Comparison of ENCODE assay signal across 15 cellular contexts in the genomic region with DNA sequence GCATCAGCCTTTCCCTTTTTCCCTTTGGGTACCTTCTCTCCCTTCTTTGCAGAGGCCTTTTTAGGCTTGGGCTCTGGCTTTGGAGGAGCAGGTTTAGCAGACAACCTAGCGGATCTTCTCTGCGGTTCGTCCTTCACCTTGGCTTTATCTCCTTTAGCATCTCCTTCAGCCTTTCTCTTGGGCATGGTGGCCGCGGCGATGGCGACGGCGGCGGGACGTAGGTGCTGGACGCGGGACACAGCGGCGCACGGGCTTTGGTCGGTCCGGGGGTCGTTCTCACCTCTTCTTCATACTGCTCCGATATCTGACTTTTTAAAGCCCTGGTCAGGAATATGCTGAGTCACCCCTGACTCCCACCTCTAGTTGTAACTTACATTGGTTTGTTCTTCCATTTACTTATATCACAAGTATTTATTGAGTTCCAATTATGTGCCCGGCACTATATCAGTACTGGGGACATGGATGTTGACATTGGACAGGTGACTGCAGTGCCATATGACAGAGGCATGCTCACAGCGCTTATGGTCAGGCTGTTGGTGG. TPM values are rescaled to one million over a fixed set of nuclear protein-coding genes. Genes with fewer than 3 reads are reported as not detected.
DNase-seq lines count a peak whose midpoint lies in the region; ATAC-seq, FAIRE-seq and TF ChIP-seq lines count a peak whose summit lies in the region.
"Had no signal": no experiment of that assay in that cellular context is flagged by ENCODE, and none has a peak within 500 bp of the region (broad histone marks: within the 10 kb centered on the region; RNA-seq: fewer than 3 reads in every experiment).

No MANE protein-coding gene starts in this region.

- no peaks in the 10 kb centered on the region for H3K36me3 Mint-ChIP-seq in activated CD4-positive, alpha-beta T cell treated with anti-CD3 and anti-CD28 coated beads for 36 hours (ENCODE audit: low read depth)
- no peaks in the 10 kb centered on the region for H3K36me3 Mint-ChIP-seq in activated CD4-positive, alpha-beta T cell treated with anti-CD3 and anti-CD28 coated beads, Interleukin-2, amount 10 ng/mL, durations not matched to agents 7 days and 5 days (ENCODE audit: low read depth)
- H3K36me3 Mint-ChIP-seq in WTC11, result no peaks in the 10 kb centered on the region
- H3K36me3 Mint-ChIP-seq in naive B cell, result no peaks in the 10 kb centered on the region

- no peak for DNase-seq in activated CD4-positive, alpha-beta T cell treated with anti-CD3 and anti-CD28 coated beads for 36 hours
- DNase-seq in activated CD4-positive, alpha-beta T cell treated with anti-CD3 and anti-CD28 coated beads, Interleukin-2, amount 10 ng/mL, durations not matched to agents 7 days and 5 days, result no peak
- no peak for DNase-seq in A549 (ENCODE audit: low read depth in 1 of 2, low spot score in 1 of 2)
- DNase-seq in WTC11 (ENCODE audit: low spot score), result no peak
- DNase-seq in naive B cell, result no peak
- DNase-seq in SKM-1 treated with dmso at 0.1 percent for 144 hours (lab: John Stamatoyannopoulos, UW; ENCODE audit: unreplicated experiment), result no peak
- DNase-seq in adrenal gland, result no peak
- DNase-seq: NCI-H1436, NCI-H2029 treated with DMSO at 0.1 percent for 48 hours, NCI-H510A, NCI-H82 had no signal

- no peaks in the 10 kb centered on the region for H3K9me3 Mint-ChIP-seq in activated CD4-positive, alpha-beta T cell treated with anti-CD3 and anti-CD28 coated beads for 36 hours (ENCODE audit: low read depth)
- no peaks in the 10 kb centered on the region for H3K9me3 Mint-ChIP-seq in activated CD4-positive, alpha-beta T cell treated with anti-CD3 and anti-CD28 coated beads, Interleukin-2, amount 10 ng/mL, durations not matched to agents 7 days and 5 days
- H3K9me3 Mint-ChIP-seq in WTC11 (no peaks in the 10 kb centered on the region), naive B cell (peaks cover 0 to 2% (median 0%) of the 10 kb centered on the region in 7 donors)

- no peaks in the 10 kb centered on the region for H3K36me3 ChIP-seq in adrenal gland (replicated peaks in 1 of 2)
- H3K36me3 ChIP-seq: BLaER1 treated with 17β-estradiol and CSF1 and Interleukin-3, amounts not matched to agents 10 nM and 100 nM; HAP-1 had no signal

- H3K4me3 Mint-ChIP-seq in activated CD4-positive, alpha-beta T cell treated with anti-CD3 and anti-CD28 coated beads for 36 hours, result no peak overlapping the region
- no peak overlapping the region for H3K4me3 Mint-ChIP-seq in activated CD4-positive, alpha-beta T cell treated with anti-CD3 and anti-CD28 coated beads, Interleukin-2, amount 10 ng/mL, durations not matched to agents 7 days and 5 days
- no peak overlapping the region for H3K4me3 Mint-ChIP-seq in WTC11
- peak overlapping the region in 1 of 8 donors; percentile 9 for H3K4me3 Mint-ChIP-seq in naive B cell

- no peaks in the 10 kb centered on the region for H3K27me3 ChIP-seq in adrenal gland
- H3K27me3 ChIP-seq: BLaER1 treated with 17β-estradiol and CSF1 and Interleukin-3, amounts not matched to agents 10 nM and 100 nM had no signal

- no peak for TF ChIP-seq RAD21 in A549 (conservative IDR thresholded peaks at IDR 0.05 in 1 of 2, IDR thresholded peaks at IDR 0.05 in 1 of 2)

- POLR2A ChIA-PET in activated CD4-positive, alpha-beta T cell treated with anti-CD3 and anti-CD28 coated beads for 36 hours (lab: Charles Lee), result no interaction called here
- POLR2A ChIA-PET in activated CD4-positive, alpha-beta T cell treated with anti-CD3 and anti-CD28 coated beads, Interleukin-2, amount 10 ng/mL, durations not matched to agents 7 days and 5 days (lab: Charles Lee), result no interaction called here
- POLR2A ChIA-PET in A549 (lab: Yijun Ruan, JAX), result no interaction called here
- POLR2A ChIA-PET in WTC11 (lab: Charles Lee), result no interaction called here

- peak overlapping the region; percentile 34 for H3K27ac Mint-ChIP-seq in activated CD4-positive, alpha-beta T cell treated with anti-CD3 and anti-CD28 coated beads for 36 hours
- no peak overlapping the region for H3K27ac Mint-ChIP-seq in activated CD4-positive, alpha-beta T cell treated with anti-CD3 and anti-CD28 coated beads, Interleukin-2, amount 10 ng/mL, durations not matched to agents 7 days and 5 days
- H3K27ac Mint-ChIP-seq in WTC11 (peak overlapping the region; percentile 4; the same call in 1 of the 2 replicates), naive B cell (peak overlapping the region in 5 of 6 donors; percentile 61 to 97 (median 88))

- peaks cover 6% of the 10 kb centered on the region for H3K4me1 Mint-ChIP-seq in activated CD4-positive, alpha-beta T cell treated with anti-CD3 and anti-CD28 coated beads for 36 hours
- peaks cover 8% of the 10 kb centered on the region for H3K4me1 Mint-ChIP-seq in activated CD4-positive, alpha-beta T cell treated with anti-CD3 and anti-CD28 coated beads, Interleukin-2, amount 10 ng/mL, durations not matched to agents 7 days and 5 days
- peaks cover 5% of the 10 kb centered on the region; the same call in 1 of the 2 replicates for H3K4me1 Mint-ChIP-seq in WTC11
- peaks cover 16 to 55% (median 30%) of the 10 kb centered on the region in 3 donors for H3K4me1 Mint-ChIP-seq in naive B cell

- no peaks in the 10 kb centered on the region for H3K27me3 Mint-ChIP-seq in activated CD4-positive, alpha-beta T cell treated with anti-CD3 and anti-CD28 coated beads for 36 hours
- no peaks in the 10 kb centered on the region for H3K27me3 Mint-ChIP-seq in activated CD4-positive, alpha-beta T cell treated with anti-CD3 and anti-CD28 coated beads, Interleukin-2, amount 10 ng/mL, durations not matched to agents 7 days and 5 days
- H3K27me3 Mint-ChIP-seq in WTC11 (ENCODE audit: low read depth), result peaks cover 2% of the 10 kb centered on the region; the same call in 1 of the 2 replicates
- H3K27me3 Mint-ChIP-seq in naive B cell, result no peaks in the 10 kb centered on the region

- H3K9me3 ChIP-seq in A549, result no peaks in the 10 kb centered on the region
- H3K9me3 ChIP-seq in adrenal gland (replicated peaks in 1 of 3), result no peaks in the 10 kb centered on the region
- H3K9me3 ChIP-seq: BLaER1 treated with 17β-estradiol and CSF1 and Interleukin-3, amounts not matched to agents 10 nM and 100 nM; HAP-1 had no signal

- no peaks in the 10 kb centered on the region for H3K4me1 ChIP-seq in A549
- peaks cover 5 to 6% of the 10 kb centered on the region in 2 donors for H3K4me1 ChIP-seq in adrenal gland (replicated peaks in 1 of 2)

- H3K4me2 ChIP-seq in A549, result no peak overlapping the region
- H3K4me2 ChIP-seq: BLaER1 treated with 17β-estradiol and CSF1 and Interleukin-3, amounts not matched to agents 10 nM and 100 nM had no signal

- TF ChIP-seq EP300 in A549 (IDR thresholded peaks at IDR 0.05), result no peak

- 92% methylated on average over 22 of the region's 22 CpGs for WGBS in A549 (ENCODE audit: missing lambda C conversion rate)
- 90 to 96% (median 95%) methylated on average over 22 of the region's 22 CpGs for WGBS in adrenal gland, 4 donors

- peak overlapping the region in 1 of 2 experiments; percentile 23; a peak in 1 of 6 replicates for H3K27ac ChIP-seq in A549
- H3K27ac ChIP-seq in adrenal gland, result no peak overlapping the region
- H3K27ac ChIP-seq: 22Rv1 had no signal

- no peak for ATAC-seq in activated CD4-positive, alpha-beta T cell treated with anti-CD3 and anti-CD28 coated beads for 36 hours
- ATAC-seq in A549 (no peak), WTC11 (no peak), naive B cell (ENCODE audit: low read depth in 2 of 2) (no peak), HG02870 (IDR thresholded peaks at IDR 0.05; ENCODE audit: unreplicated experiment) (no peak)

- TF ChIP-seq CTCF in A549 (IDR thresholded peaks at IDR 0.05) (no peak), WTC11 (IDR thresholded peaks at IDR 0.05) (no peak), adrenal gland (IDR thresholded peaks at IDR 0.05) (no peak)

- FAIRE-seq in A549 (lab: Jason Lieb, UNC), result no peak

- CTCF ChIA-PET in activated CD4-positive, alpha-beta T cell treated with anti-CD3 and anti-CD28 coated beads for 36 hours (lab: Charles Lee), result interaction anchor here (1.3 to 6.7 kb wide), 2 partner anchors 14 to 109 kb away, joined by 3 to 133 read pairs; no protein-coding TSS in a partner anchor
- CTCF ChIA-PET in activated CD4-positive, alpha-beta T cell treated with anti-CD3 and anti-CD28 coated beads, Interleukin-2, amount 10 ng/mL, durations not matched to agents 7 days and 5 days (lab: Charles Lee), result interaction anchor here (1.4 kb wide), 1 partner anchor 56 kb away, joined by 3 read pairs; no protein-coding TSS in a partner anchor
- CTCF ChIA-PET in A549 (lab: Yijun Ruan, JAX), result interaction anchor here (0.6 to 7.2 kb wide), 2 partner anchors 90 to 108 kb away, joined by 4 to 145 read pairs; no protein-coding TSS in a partner anchor
- CTCF ChIA-PET in WTC11 (lab: Charles Lee), result no interaction called here

- intact Hi-C loops in activated CD4-positive, alpha-beta T cell treated with anti-CD3 and anti-CD28 coated beads for 36 hours (cut with DNase I, micrococcal nuclease), result no loop called here
- intact Hi-C loops in adrenal gland (cut with DNase I), result loop anchor here in 1 of 2 donors (5.0 kb wide), 2 partner anchors 38 to 108 kb away; no protein-coding TSS in a partner anchor

- H3K4me3 ChIP-seq in A549 (no peak overlapping the region), adrenal gland (no peak overlapping the region)
- H3K4me3 ChIP-seq: BLaER1 treated with 17β-estradiol and CSF1 and Interleukin-3, amounts not matched to agents 10 nM and 100 nM; HAP-1 had no signal

- TF ChIP-seq POLR2A in A549 (IDR thresholded peaks at IDR 0.05; ENCODE audit: low read length) (no peak), adrenal gland (IDR thresholded peaks at IDR 0.05) (no peak)

RNA-seq across cellular contexts. Expression of a gene that starts 43.1 kb away (rescaled TPM):
- 1 to 10 TPM; 8.9 to 9.4 TPM for total RNA-seq in activated CD4-positive, alpha-beta T cell treated with anti-CD3 and anti-CD28 coated beads for 36 hours
- 10 to 100 TPM; 33.8 to 38.2 TPM for total RNA-seq in activated CD4-positive, alpha-beta T cell treated with anti-CD3 and anti-CD28 coated beads, Interleukin-2, amount 10 ng/mL, durations not matched to agents 7 days and 5 days
- polyA plus RNA-seq in A549 (2011; rRNA removed), result 12.6 and 16.0 TPM in 2 replicates
- 13.6 and 13.9 TPM in 2 replicates for polyA plus RNA-seq in A549 (2012; cell fraction: cytosol; rRNA removed)
- polyA plus RNA-seq in A549 (2012; cell fraction: nucleus; rRNA removed), result 8.2 and 9.2 TPM in 2 replicates
- 10.5 to 11.2 TPM (median 10.9 TPM) in 3 replicates for polyA plus RNA-seq in A549 (2017; fragmentation: RNase III; extraction: RNeasy Plus Mini Kit Qiagen cat#74134 plus additional on column Dnase treatment)
- polyA minus RNA-seq in A549 (2011; rRNA and poly(A)+ RNA removed), result 7.3 and 7.5 TPM in 2 replicates
- 5.1 to 7.2 TPM (median 5.9 TPM) in 3 replicates for total RNA-seq in WTC11 (2021)
- 100 to 1,000 TPM in 5 of 6 donors, 10 to 100 TPM in 1; 71.3 to 177 (median 131) TPM for polyA plus RNA-seq in naive B cell (ENCODE audit: low read depth in 6 of 6)
- total RNA-seq in adrenal gland, result 100 to 1,000 TPM; 134 to 830 (median 180) TPM
- 1,000 to 10,000 TPM in 1 of 3 donors, 100 to 1,000 TPM in 2; 119 to 1,158 (median 135) TPM for polyA plus RNA-seq in adrenal gland

RNA-seq across cellular contexts. Expression of a gene that starts 51.8 kb away (rescaled TPM):
- total RNA-seq in activated CD4-positive, alpha-beta T cell treated with anti-CD3 and anti-CD28 coated beads for 36 hours, result 10 to 100 TPM; 13.0 to 19.5 TPM
- total RNA-seq in activated CD4-positive, alpha-beta T cell treated with anti-CD3 and anti-CD28 coated beads, Interleukin-2, amount 10 ng/mL, durations not matched to agents 7 days and 5 days, result 10 to 100 TPM; 15.8 to 19.4 TPM
- 37.4 and 42.7 TPM in 2 replicates for polyA plus RNA-seq in A549 (2011; rRNA removed)
- polyA plus RNA-seq in A549 (2012; cell fraction: cytosol; rRNA removed), result 16.9 and 17.4 TPM in 2 replicates
- polyA plus RNA-seq in A549 (2012; cell fraction: nucleus; rRNA removed), result 4.4 and 9.7 TPM in 2 replicates
- polyA plus RNA-seq in A549 (2017; fragmentation: RNase III; extraction: RNeasy Plus Mini Kit Qiagen cat#74134 plus additional on column Dnase treatment), result 26.3 to 29.6 TPM (median 28.3 TPM) in 3 replicates
- polyA minus RNA-seq in A549 (2011; rRNA and poly(A)+ RNA removed), result 17.2 and 18.0 TPM in 2 replicates
- 13.7 to 18.2 TPM (median 17.5 TPM) in 3 replicates for total RNA-seq in WTC11 (2021)
- 10 to 100 TPM; 15.1 to 25.1 (median 17.0) TPM for polyA plus RNA-seq in naive B cell (ENCODE audit: low read depth in 6 of 6)
- total RNA-seq in adrenal gland, result 10 to 100 TPM in 6 of 8 donors, 1 to 10 TPM in 2; 6.8 to 34.2 (median 13.1) TPM
- 10 to 100 TPM in 1 of 3 donors, 1 to 10 TPM in 2; 6.2 to 16.9 (median 8.4) TPM for polyA plus RNA-seq in adrenal gland

RNA-seq across cellular contexts. Expression of a gene that starts 51.9 kb away (rescaled TPM):
- total RNA-seq in activated CD4-positive, alpha-beta T cell treated with anti-CD3 and anti-CD28 coated beads for 36 hours, result 10 to 100 TPM; 21.2 to 25.6 TPM
- 10 to 100 TPM; 30.6 to 32.5 TPM for total RNA-seq in activated CD4-positive, alpha-beta T cell treated with anti-CD3 and anti-CD28 coated beads, Interleukin-2, amount 10 ng/mL, durations not matched to agents 7 days and 5 days
- polyA plus RNA-seq in A549 (2011; rRNA removed), result 18.6 and 20.7 TPM in 2 replicates
- 7.4 and 9.9 TPM in 2 replicates for polyA plus RNA-seq in A549 (2012; cell fraction: cytosol; rRNA removed)
- polyA plus RNA-seq in A549 (2012; cell fraction: nucleus; rRNA removed), result 6.8 and 7.2 TPM in 2 replicates
- 12.3 to 13.9 TPM (median 13.6 TPM) in 3 replicates for polyA plus RNA-seq in A549 (2017; fragmentation: RNase III; extraction: RNeasy Plus Mini Kit Qiagen cat#74134 plus additional on column Dnase treatment)
- polyA minus RNA-seq in A549 (2011; rRNA and poly(A)+ RNA removed), result 29.5 and 29.6 TPM in 2 replicates
- 23.9 to 26.1 TPM (median 25.4 TPM) in 3 replicates for total RNA-seq in WTC11 (2021)
- 1 to 10 TPM; 3.8 to 9.4 (median 6.8) TPM for polyA plus RNA-seq in naive B cell (ENCODE audit: low read depth in 6 of 6)
- total RNA-seq in adrenal gland, result 10 to 100 TPM; 11.8 to 30.6 (median 20.7) TPM
- 10 to 100 TPM in 1 of 3 donors, 1 to 10 TPM in 2; 2.6 to 22.5 (median 4.6) TPM for polyA plus RNA-seq in adrenal gland
